Comparison of ENCODE assay signal across 23 cellular contexts in genomic region chr7:117894037-117894436, GRCh38. TPM values are rescaled to one million over a fixed set of nuclear protein-coding genes. Genes with fewer than 3 reads are reported as not detected.
A peak's percentile ranks its signal among the peaks of the same experiment; 100 is the strongest.
DNase-seq lines count a peak whose midpoint lies in the region; ATAC-seq, FAIRE-seq and TF ChIP-seq lines count a peak whose summit lies in the region.
"Had no signal": no experiment of that assay in that cellular context is flagged by ENCODE, and none has a peak within 500 bp of the region (broad histone marks: within the 10 kb centered on the region; RNA-seq: fewer than 3 reads in every experiment).

No MANE protein-coding gene starts in this region.

- H3K56ac ChIP-seq in IMR-90 (ENCODE audit: extremely low read depth, insufficient read depth, low read length): no peak overlapping the region

- no peak overlapping the region for H3K4ac ChIP-seq in IMR-90 (ENCODE audit: low read depth, low read length)

- no peaks in the 10 kb centered on the region; the same call in 1 of the 2 replicates for H3K27me3 ChIP-seq in IMR-90 (ENCODE audit: control insufficient read depth, insufficient read depth, low read length)
- H3K27me3 ChIP-seq in parathyroid adenoma (ENCODE audit: control insufficient read depth, insufficient read depth, low read length): no peaks in the 10 kb centered on the region
- H3K27me3 ChIP-seq: BLaER1 treated with 17β-estradiol and CSF1 and Interleukin-3, amounts not matched to agents 10 nM and 100 nM had no signal

- H2BK5ac ChIP-seq in IMR-90 (ENCODE audit: low read depth, low read length, poor library complexity, severe bottlenecking): no peak overlapping the region

- DNase-seq in A549 (ENCODE audit: low read depth in 1 of 2, low spot score in 1 of 2) (no peak), IMR-90 (no peak), NCI-H510A treated with DMSO at 0.1 percent for 48 hours (lab: John Stamatoyannopoulos, UW) (no peak)
- DNase-seq in stimulated activated CD8-positive, alpha-beta memory T cell treated with anti-CD3 and anti-CD28 coated beads, Interleukin-4, amount 100 ng/mL, for 48 hours: no peak
- DNase-seq: 8988T; AML-193; Calu3; CD4-positive, alpha-beta T cell; CD8-positive, alpha-beta T cell; DMS53; DMS79; DND-41; EL; GDM1 had no signal

- no peaks in the 10 kb centered on the region for H3K36me3 ChIP-seq in IMR-90 (ENCODE audit: control insufficient read depth, insufficient read depth, low read length)
- no peaks in the 10 kb centered on the region for H3K36me3 ChIP-seq in parathyroid adenoma (ENCODE audit: control insufficient read depth, insufficient read depth, low read length)
- H3K36me3 ChIP-seq: BLaER1 treated with 17β-estradiol and CSF1 and Interleukin-3, amounts not matched to agents 10 nM and 100 nM had no signal

- H3K4me2 ChIP-seq in A549 (no peak overlapping the region), IMR-90 (ENCODE audit: low read depth, low read length) (no peak overlapping the region), parathyroid adenoma (ENCODE audit: low read length) (peak overlapping the region; percentile 21)
- H3K4me2 ChIP-seq: BLaER1 treated with 17β-estradiol and CSF1 and Interleukin-3, amounts not matched to agents 10 nM and 100 nM had no signal

- H4K8ac ChIP-seq in IMR-90 (ENCODE audit: low read depth in 2 of 2, low read length in 2 of 2): no peak overlapping the region

- no peak overlapping the region for H3K9ac ChIP-seq in IMR-90 (ENCODE audit: low read depth, low read length)
- H3K9ac ChIP-seq in parathyroid adenoma: no peak overlapping the region
- H3K9ac ChIP-seq: BLaER1 treated with 17β-estradiol and CSF1 and Interleukin-3, amounts not matched to agents 10 nM and 100 nM had no signal

- no peak overlapping the region for H3K4me3 ChIP-seq in A549
- no peak overlapping the region for H3K4me3 ChIP-seq in IMR-90 (ENCODE audit: insufficient read depth, low read depth, low read length)
- no peak overlapping the region for H3K4me3 ChIP-seq in parathyroid adenoma (ENCODE audit: low read depth, low read length)
- H3K4me3 ChIP-seq: BLaER1 treated with 17β-estradiol and CSF1 and Interleukin-3, amounts not matched to agents 10 nM and 100 nM; GM12878 had no signal

- no peak overlapping the region for H4K91ac ChIP-seq in IMR-90 (ENCODE audit: insufficient read depth, low read depth, low read length)

- no peak for ATAC-seq in A549
- no peak for ATAC-seq in IMR-90 (ENCODE audit: low read depth)
- ATAC-seq: CD8-positive, alpha-beta T cell; GM12878 had no signal

- TF ChIP-seq POLR2A in A549 (IDR thresholded peaks at IDR 0.05; ENCODE audit: low read length) (no peak), IMR-90 (IDR thresholded peaks at IDR 0.05; ENCODE audit: low read depth, low read length) (no peak)

- no peak overlapping the region for H3K23ac ChIP-seq in IMR-90 (ENCODE audit: low read depth, low read length)

- POLR2A ChIA-PET in A549 (lab: Yijun Ruan, JAX): no interaction called here
- POLR2A ChIA-PET in IMR-90 (lab: Charles Lee; ENCODE audit: unreplicated experiment): no interaction called here

- H3K9me1 ChIP-seq in IMR-90 (ENCODE audit: insufficient read depth, low read length): no peaks in the 10 kb centered on the region

- no peak overlapping the region for H4K5ac ChIP-seq in IMR-90 (ENCODE audit: low read depth, low read length)

- TF ChIP-seq CTCF in A549 (IDR thresholded peaks at IDR 0.05): no peak
- TF ChIP-seq CTCF in IMR-90 (conservative IDR thresholded peaks at IDR 0.05; ENCODE audit: low read depth, low read length): no peak
- TF ChIP-seq CTCF in parathyroid adenoma (IDR thresholded peaks at IDR 0.05): no peak

- FAIRE-seq in A549 (lab: Jason Lieb, UNC): no peak
- FAIRE-seq: A204.1, D721Med, GM12878, GM12892, GM18507 had no signal

- H3K4me1 ChIP-seq in A549 (no peaks in the 10 kb centered on the region), IMR-90 (ENCODE audit: control insufficient read depth, insufficient read depth, low read length) (no peaks in the 10 kb centered on the region), parathyroid adenoma (peaks cover 10% of the 10 kb centered on the region)

- H2BK120ac ChIP-seq in IMR-90 (ENCODE audit: low read depth, low read length): no peak overlapping the region

- H3K27ac ChIP-seq in A549: no peak overlapping the region
- no peak overlapping the region for H3K27ac ChIP-seq in IMR-90 (ENCODE audit: insufficient read depth, low read length)
- H3K27ac ChIP-seq in parathyroid adenoma: no peak overlapping the region
- H3K27ac ChIP-seq: BLaER1 treated with 17β-estradiol and CSF1 and Interleukin-3, amounts not matched to agents 10 nM and 100 nM; C4-2B had no signal

- in situ Hi-C loops in IMR-90 (cut with MboI; ENCODE audit: low sequenced_read_pairs): no loop called here

- no peak overlapping the region for H2BK15ac ChIP-seq in IMR-90 (ENCODE audit: low read depth, low read length)

- intact Hi-C loops in IMR-90 (cut with micrococcal nuclease): no loop called here

- H3K9me3 ChIP-seq in A549 (no peaks in the 10 kb centered on the region), IMR-90 (ENCODE audit: control insufficient read depth, insufficient read depth, low read length) (no peaks in the 10 kb centered on the region), parathyroid adenoma (ENCODE audit: control insufficient read depth, low read length) (no peaks in the 10 kb centered on the region)
- H3K9me3 ChIP-seq: BLaER1 treated with 17β-estradiol and CSF1 and Interleukin-3, amounts not matched to agents 10 nM and 100 nM had no signal

- H2BK20ac ChIP-seq in IMR-90 (ENCODE audit: low read depth, low read length): no peak overlapping the region

- BruUV-seq in IMR-90 (replicated peaks; lab: Mats Ljungman, UMichigan): no TSS peak

- H3K18ac ChIP-seq in IMR-90 (ENCODE audit: low read depth, low read length): no peak overlapping the region

- 52% methylated on average over 1 of the region's 1 CpG for WGBS in A549 (ENCODE audit: missing lambda C conversion rate)
- WGBS in IMR-90 (ENCODE audit: extremely low coverage in 2 of 2, insufficient read length in 1 of 2), 2 experiments: no CpG with 5 or more reads among the region's 1 CpG

- no peak overlapping the region for H2AK9ac ChIP-seq in IMR-90 (replicated peaks; ENCODE audit: low read depth, low read length, poor library complexity)

- CTCF ChIA-PET in A549 (lab: Yijun Ruan, JAX) (no interaction called here), IMR-90 (lab: Yijun Ruan, JAX) (no interaction called here)

- H2AK5ac ChIP-seq in IMR-90 (ENCODE audit: low read depth, low read length): no peak overlapping the region

- no peaks in the 10 kb centered on the region for H3K79me2 ChIP-seq in parathyroid adenoma

- no peak overlapping the region for H2AFZ ChIP-seq in IMR-90 (replicated peaks; ENCODE audit: low read length, poor library complexity)
- H2AFZ ChIP-seq in parathyroid adenoma: no peak overlapping the region

- no peaks in the 10 kb centered on the region for H4K20me1 ChIP-seq in IMR-90 (ENCODE audit: insufficient read depth, low read length)
- H4K20me1 ChIP-seq: BLaER1 treated with 17β-estradiol and CSF1 and Interleukin-3, amounts not matched to agents 10 nM and 100 nM had no signal

- dilution Hi-C loops in IMR-90 (cut with HindIII; ENCODE audit: low sequenced_read_pairs, unreplicated experiment): no loop called here

- TF ChIP-seq EP300 in A549 (IDR thresholded peaks at IDR 0.05): no peak

- H3K79me1 ChIP-seq in IMR-90 (ENCODE audit: low read depth in 1 of 2, low read length in 2 of 2): no peaks in the 10 kb centered on the region

- TF ChIP-seq RAD21 in A549 (conservative IDR thresholded peaks at IDR 0.05 in 1 of 2, IDR thresholded peaks at IDR 0.05 in 1 of 2) (no peak), IMR-90 (IDR thresholded peaks at IDR 0.05; ENCODE audit: low read length) (no peak)

- no peak overlapping the region for H3K14ac ChIP-seq in IMR-90 (replicated peaks; ENCODE audit: low read depth, low read length)

TF ChIP-seq in A549, 52 proteins besides CTCF, POLR2A, EP300 and RAD21:
- TF ChIP-seq BHLHE40 (IDR thresholded peaks at IDR 0.05; ENCODE audit: low read depth, low read length) (no peak), MAFK (IDR thresholded peaks at IDR 0.05; ENCODE audit: partially characterized antibody) (peak; percentile 65), CBX2 (IDR thresholded peaks at IDR 0.05; ENCODE audit: borderline replicate concordance, low read depth) (no peak), SMC3 (IDR thresholded peaks at IDR 0.05) (no peak)

TF ChIP-seq in IMR-90, 13 proteins besides CTCF, POLR2A, EP300 and RAD21:
- TF ChIP-seq, protein P1, sequence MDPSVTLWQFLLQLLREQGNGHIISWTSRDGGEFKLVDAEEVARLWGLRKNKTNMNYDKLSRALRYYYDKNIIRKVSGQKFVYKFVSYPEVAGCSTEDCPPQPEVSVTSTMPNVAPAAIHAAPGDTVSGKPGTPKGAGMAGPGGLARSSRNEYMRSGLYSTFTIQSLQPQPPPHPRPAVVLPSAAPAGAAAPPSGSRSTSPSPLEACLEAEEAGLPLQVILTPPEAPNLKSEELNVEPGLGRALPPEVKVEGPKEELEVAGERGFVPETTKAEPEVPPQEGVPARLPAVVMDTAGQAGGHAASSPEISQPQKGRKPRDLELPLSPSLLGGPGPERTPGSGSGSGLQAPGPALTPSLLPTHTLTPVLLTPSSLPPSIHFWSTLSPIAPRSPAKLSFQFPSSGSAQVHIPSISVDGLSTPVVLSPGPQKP (IDR thresholded peaks at IDR 0.05; ENCODE audit: borderline replicate concordance, low read depth, low read length): no peak
- TF ChIP-seq CHD1 (IDR thresholded peaks at IDR 0.05; ENCODE audit: low read depth, low read length): no peak
- no peak for TF ChIP-seq RCOR1 (IDR thresholded peaks at IDR 0.05; ENCODE audit: insufficient replicate concordance, low read length)
- TF ChIP-seq MAFK (IDR thresholded peaks at IDR 0.05; ENCODE audit: low read depth, low read length): peak; percentile 67
- TF ChIP-seq USF2 (IDR thresholded peaks at IDR 0.05; ENCODE audit: low read depth, low read length): no peak
- TF ChIP-seq NFE2L2 (IDR thresholded peaks at IDR 0.05; ENCODE audit: low read depth, low read length): no peak
TF ChIP-seq in IMR-90: peak in this region for 1.

RNA-seq across cellular contexts. Expression of gene CTTNBP2, which starts 20.8 kb away (rescaled TPM):
- polyA plus RNA-seq in A549 (2011; rRNA removed): 0.18 and 0.26 TPM in 2 replicates
- 0.03 and 0.05 TPM in 2 replicates for polyA plus RNA-seq in A549 (2012; cell fraction: cytosol; rRNA removed)
- polyA plus RNA-seq in A549 (2012; cell fraction: nucleus; rRNA removed): 0.05 and 0.11 TPM in 2 replicates
- polyA plus RNA-seq in A549 (2017; fragmentation: RNase III; extraction: RNeasy Plus Mini Kit Qiagen cat#74134 plus additional on column Dnase treatment): 0.21 to 0.33 TPM (median 0.25 TPM) in 3 replicates
- polyA minus RNA-seq in A549 (2011; rRNA and poly(A)+ RNA removed): 0.21 and 0.88 TPM in 2 replicates
- 11.3 and 11.4 TPM in 2 replicates for total RNA-seq in IMR-90 (2012; rRNA removed)
- 6.6 and 7.1 TPM in 2 replicates for polyA plus RNA-seq in IMR-90 (2012; rRNA removed)
- 1.9 and 3.6 TPM in 2 replicates for polyA plus RNA-seq in IMR-90 (2012; cell fraction: cytosol; rRNA removed)
- polyA plus RNA-seq in IMR-90 (2012; cell fraction: nucleus; rRNA removed; ENCODE audit: low replicate concordance): 6.9 and 28.6 TPM in 2 replicates
- total RNA-seq: CD4-positive, alpha-beta T cell; CD8-positive, alpha-beta T cell; G401; GM12878 had no signal
